In genomic region chr13:28356506-28357064, GRCh38 we compare ENCODE assay signal across 14 cellular contexts.
DNase-seq lines count a peak whose midpoint lies in the region; ATAC-seq and TF ChIP-seq lines count a peak whose summit lies in the region.
"Had no signal": no experiment of that assay in that cellular context is flagged by ENCODE, and none has a peak within 500 bp of the region (broad histone marks: within the 10 kb centered on the region; RNA-seq: fewer than 3 reads in every experiment).

No MANE protein-coding gene starts in this region.

- H3K4me1 ChIP-seq in BLaER1 (peaks cover 54% of the 10 kb centered on the region), GM23248 (ENCODE audit: insufficient read depth) (0 out of 2 replicates have a peak, but pooled peaks cover 6% of the 10 kb centered on the region), iPS-18a (ENCODE audit: control insufficient read depth, low read depth, low read length) (peaks cover 5% of the 10 kb centered on the region)
- H3K4me1 ChIP-seq: BE2C, gastrocnemius medialis, upper lobe of right lung had no signal

- in situ Hi-C loops in GM23248 (cut with MboI) = no loop called here

- no peaks in the 10 kb centered on the region for H3F3A ChIP-seq in GM23248 (ENCODE audit: insufficient read depth)

- DNase-seq in GM23248 = no peak
- DNase-seq in OCI-M1 (lab: John Stamatoyannopoulos, UW) = no peak
- DNase-seq in occipital lobe (lab: John Stamatoyannopoulos, UW) = no peak
- DNase-seq in T-cell = no peak
- DNase-seq: activated CD4-positive, alpha-beta memory T cell treated with anti-CD3 and anti-CD28 coated beads for 36 hours; BE2C; effector memory CD8-positive, alpha-beta T cell; gastrocnemius medialis; NCI-H1436; upper lobe of right lung had no signal

- H3K4me2 ChIP-seq in BLaER1 = peak overlapping the region; percentile 63
- H3K4me2 ChIP-seq in GM23248 (ENCODE audit: unreplicated experiment) = no peak overlapping the region

- no peak for TF ChIP-seq CTCF in VCaP (conservative IDR thresholded peaks at IDR 0.05)

- no peaks in the 10 kb centered on the region for H3K79me2 ChIP-seq in GM23248 (ENCODE audit: insufficient read depth)

- no peak overlapping the region for H3K27ac Mint-ChIP-seq in T-cell
- H3K27ac Mint-ChIP-seq: activated CD4-positive, alpha-beta memory T cell treated with anti-CD3 and anti-CD28 coated beads for 36 hours had no signal

- CTCF ChIA-PET in T-cell (lab: Charles Lee) = no interaction called here

- H3K9me2 ChIP-seq in GM23248 (ENCODE audit: insufficient read depth) = no peaks in the 10 kb centered on the region

- H3K27me3 ChIP-seq in BLaER1 = no peaks in the 10 kb centered on the region
- H3K27me3 ChIP-seq in GM23248 (replicated peaks; ENCODE audit: insufficient read depth) = no peaks in the 10 kb centered on the region
- H3K27me3 ChIP-seq in iPS-18a (ENCODE audit: control insufficient read depth, insufficient read depth, low read length) = no peaks in the 10 kb centered on the region
- H3K27me3 ChIP-seq: BE2C, gastrocnemius medialis, upper lobe of right lung had no signal

- H3K27me3 Mint-ChIP-seq in T-cell = no peaks in the 10 kb centered on the region
- H3K27me3 Mint-ChIP-seq: activated CD4-positive, alpha-beta memory T cell treated with anti-CD3 and anti-CD28 coated beads for 36 hours; effector memory CD8-positive, alpha-beta T cell had no signal

- no peak overlapping the region for H3K4me3 ChIP-seq in BLaER1
- H3K4me3 ChIP-seq in GM23248 = no peak overlapping the region
- no peak overlapping the region for H3K4me3 ChIP-seq in iPS-18a (ENCODE audit: low read length)
- H3K4me3 ChIP-seq: gastrocnemius medialis, upper lobe of right lung had no signal

- peaks cover 12% of the 10 kb centered on the region; the same call in 1 of the 2 replicates for H3K36me3 ChIP-seq in BLaER1
- H3K36me3 ChIP-seq in GM23248 (ENCODE audit: low read depth) = no peaks in the 10 kb centered on the region
- no peaks in the 10 kb centered on the region for H3K36me3 ChIP-seq in iPS-18a (ENCODE audit: control insufficient read depth, low read depth, low read length)
- H3K36me3 ChIP-seq: BE2C, gastrocnemius medialis, upper lobe of right lung had no signal

- no peak for ATAC-seq in HG03025 (IDR thresholded peaks at IDR 0.05; ENCODE audit: low FRiP score, unreplicated experiment)
- ATAC-seq in T-cell (replicated peaks in 1 of 4) = no peak
- ATAC-seq: gastrocnemius medialis had no signal

- H4K20me1 ChIP-seq in BLaER1 (no peaks in the 10 kb centered on the region), GM23248 (ENCODE audit: insufficient read depth) (no peaks in the 10 kb centered on the region)

- 91 to 92% methylated on average over 5 of the region's 5 CpGs for WGBS in GM23248 (ENCODE audit: low coverage in 1 of 2, low lambda C conversion rate in 2 of 2, missing lambda C conversion rate in 2 of 2), 2 experiments

- peaks cover 37 to 43% (median 41%) of the 10 kb centered on the region in 3 donors for H3K4me1 Mint-ChIP-seq in T-cell

- peak overlapping the region; percentile 22; the same call in 1 of the 2 replicates for H2AFZ ChIP-seq in GM23248

- POLR2A ChIA-PET in T-cell (lab: Charles Lee) = no interaction called here

- peaks cover 0 to 4% (median 0%) of the 10 kb centered on the region in 3 donors for H3K9me3 Mint-ChIP-seq in T-cell
- H3K9me3 Mint-ChIP-seq: activated CD4-positive, alpha-beta memory T cell treated with anti-CD3 and anti-CD28 coated beads for 36 hours; effector memory CD8-positive, alpha-beta T cell had no signal

- H3K9me3 ChIP-seq in BLaER1 (peaks cover 9% of the 10 kb centered on the region), GM23248 (ENCODE audit: low read depth) (no peaks in the 10 kb centered on the region), iPS-18a (ENCODE audit: control insufficient read depth, low read depth, low read length) (no peaks in the 10 kb centered on the region)
- H3K9me3 ChIP-seq: BE2C, gastrocnemius medialis, upper lobe of right lung had no signal

- H3K9ac ChIP-seq in BLaER1 = no peak overlapping the region
- H3K9ac ChIP-seq in GM23248 = no peak overlapping the region
- no peak overlapping the region for H3K9ac ChIP-seq in iPS-18a (ENCODE audit: low read length)

- peak overlapping the region in 1 of 3 donors; percentile 47 for H3K4me3 Mint-ChIP-seq in T-cell
- H3K4me3 Mint-ChIP-seq: activated CD4-positive, alpha-beta memory T cell treated with anti-CD3 and anti-CD28 coated beads for 36 hours had no signal

- H3K36me3 Mint-ChIP-seq in T-cell = no peaks in the 10 kb centered on the region
- H3K36me3 Mint-ChIP-seq: activated CD4-positive, alpha-beta memory T cell treated with anti-CD3 and anti-CD28 coated beads for 36 hours had no signal

- H3K27ac ChIP-seq in BLaER1 (peak overlapping the region; percentile 66), GM23248 (no peak overlapping the region), VCaP (0 out of 2 replicates have a peak overlapping the region, but pooled peaks have one; percentile 4), iPS-18a (ENCODE audit: low read length) (peak overlapping the region; percentile 12)
- H3K27ac ChIP-seq: gastrocnemius medialis, upper lobe of right lung had no signal
